8 cellular contexts compared by ENCODE assay signal in the genomic region with DNA sequence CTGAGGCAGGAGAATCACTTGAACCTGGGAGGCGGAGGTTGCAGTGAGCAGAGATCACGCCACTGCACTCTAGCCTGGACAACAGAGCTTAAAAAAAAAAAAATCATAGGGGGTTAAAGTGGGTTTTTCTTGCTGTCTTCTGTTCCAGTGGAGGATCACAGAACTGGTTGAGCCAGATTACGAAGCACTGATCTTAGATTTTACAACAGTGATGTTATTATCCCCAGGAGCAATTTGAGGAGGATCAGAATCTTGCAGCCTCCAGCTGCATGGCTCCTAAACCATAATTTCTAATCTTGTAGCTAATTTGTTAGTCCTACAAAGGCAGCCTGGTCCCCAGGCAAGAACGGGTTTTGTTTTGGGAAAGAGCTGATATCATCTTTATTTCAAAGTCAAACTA.
DNase-seq lines count a peak whose midpoint lies in the region; ATAC-seq, FAIRE-seq and TF ChIP-seq lines count a peak whose summit lies in the region.
"Not testable (repeated sequence)": the region's sequence is repeated elsewhere in the genome, so short reads cannot be mapped to it uniquely, and the experiment has no call there.

No MANE protein-coding gene starts in this region.

- H3K4me1 Mint-ChIP-seq in CD4-positive, alpha-beta memory T cell = peaks cover 21 to 48% (median 32%) of the 10 kb centered on the region in 4 donors
- H3K4me1 Mint-ChIP-seq in activated naive CD4-positive, alpha-beta T cell treated with anti-CD3 and anti-CD28 coated beads for 36 hours (ENCODE audit: low read depth) = peaks cover 38% of the 10 kb centered on the region
- peaks cover 17 to 40% (median 38%) of the 10 kb centered on the region in 4 donors for H3K4me1 Mint-ChIP-seq in naive thymus-derived CD8-positive, alpha-beta T cell

- H2AFZ ChIP-seq in OCI-LY3 (ENCODE audit: low read depth, low read length) = 0 out of 2 replicates have a peak overlapping the region, but pooled peaks have one; percentile 58
- H2AFZ ChIP-seq in GM12878 (ENCODE audit: control insufficient read depth, low read depth, low read length) = peak overlapping the region; percentile 70; the same call in 1 of the 2 replicates

- H3K36me3 Mint-ChIP-seq in CD4-positive, alpha-beta memory T cell = peaks cover 0 to 10% of the 10 kb centered on the region in 2 donors
- H3K36me3 Mint-ChIP-seq in activated naive CD4-positive, alpha-beta T cell treated with anti-CD3 and anti-CD28 coated beads for 36 hours (ENCODE audit: low read depth); naive thymus-derived CD8-positive, alpha-beta T cell: not testable (repeated sequence)

- not testable (repeated sequence) for H3K36me3 ChIP-seq in CD4-positive, alpha-beta memory T cell (ENCODE audit: insufficient read depth, low read length); OCI-LY3 (replicated peaks; ENCODE audit: low read depth, low read length); GM12878 (ENCODE audit: control insufficient read depth in 2 of 2, insufficient read depth in 2 of 2, low read length in 1 of 2)

- peak overlapping the region in 4 of 7 donors; percentile 5 to 85 (median 65) for H3K27ac Mint-ChIP-seq in CD4-positive, alpha-beta memory T cell
- H3K27ac Mint-ChIP-seq in activated naive CD4-positive, alpha-beta T cell treated with anti-CD3 and anti-CD28 coated beads for 36 hours = peak overlapping the region; percentile 43
- H3K27ac Mint-ChIP-seq in naive thymus-derived CD8-positive, alpha-beta T cell = peak overlapping the region in 8 of 10 donors; percentile 43 to 93 (median 80)

- not testable (repeated sequence) for TF ChIP-seq CTCF in 22Rv1 (IDR thresholded peaks at IDR 0.05); OCI-LY3 (IDR thresholded peaks at IDR 0.05; ENCODE audit: low read depth, low read length); VCaP (conservative IDR thresholded peaks at IDR 0.05); GM12878 (IDR thresholded peaks at IDR 0.05 in 2 of 3, conservative IDR thresholded peaks at IDR 0.05 in 1 of 3; ENCODE audit: control insufficient read depth in 2 of 3, extremely low read depth in 1 of 3, insufficient read depth in 1 of 3, low read depth in 3 of 3, low read length in 3 of 3)

- H3K4me1 ChIP-seq in CD4-positive, alpha-beta memory T cell (ENCODE audit: insufficient read depth, low read length) = peaks cover 32% of the 10 kb centered on the region
- H3K4me1 ChIP-seq in OCI-LY3 (ENCODE audit: low read length) (peaks cover 16% of the 10 kb centered on the region), GM12878 (ENCODE audit: control insufficient read depth, insufficient read depth, low read length) (peaks cover 10% of the 10 kb centered on the region; the same call in 1 of the 2 replicates)

- POLR2A ChIA-PET in CD4-positive, alpha-beta memory T cell (lab: Charles Lee; ENCODE audit: partially characterized antibody); GM12878 (lab: Charles Lee); naive thymus-derived CD8-positive, alpha-beta T cell (lab: Charles Lee): not testable (repeated sequence)

- H3K9ac ChIP-seq in OCI-LY3 (ENCODE audit: low read length); GM12878 (ENCODE audit: control insufficient read depth, insufficient read depth, low read length): not testable (repeated sequence)

- not testable (repeated sequence) for H3K27me3 Mint-ChIP-seq in CD4-positive, alpha-beta memory T cell; activated naive CD4-positive, alpha-beta T cell treated with anti-CD3 and anti-CD28 coated beads for 36 hours (ENCODE audit: low read depth); naive thymus-derived CD8-positive, alpha-beta T cell

- SMC1A ChIA-PET in GM12878 (lab: Charles Lee; ENCODE audit: uncharacterized antibody, unreplicated experiment) = interaction anchor here (0.7 to 1.6 kb wide), 5 partner anchors 13 to 317 kb away, joined by 3 to 4 read pairs (median 4); no protein-coding TSS in a partner anchor

- FAIRE-seq in GM12878 (lab: Jason Lieb, UNC) = not testable (repeated sequence)

- not testable (repeated sequence) for DNase-seq in CD4-positive, alpha-beta memory T cell; activated naive CD4-positive, alpha-beta T cell treated with anti-CD3 and anti-CD28 coated beads for 36 hours; GM12878 (ENCODE audit: low read depth, low spot score); epithelial cell of prostate (ENCODE audit: low read depth, low spot score); naive thymus-derived CD8-positive, alpha-beta T cell

- not testable (repeated sequence) for TF ChIP-seq EP300 in GM12878 (IDR thresholded peaks at IDR 0.05; ENCODE audit: borderline replicate concordance in 1 of 2, control insufficient read depth in 1 of 2, low read depth in 2 of 2, low read length in 2 of 2)

- H3K4me2 ChIP-seq in OCI-LY3 (ENCODE audit: low read length) = peak overlapping the region; percentile 50
- H3K4me2 ChIP-seq in GM12878 (ENCODE audit: control insufficient read depth, insufficient read depth) = not testable (repeated sequence)

- not testable (repeated sequence) for H4K20me1 ChIP-seq in OCI-LY3 (ENCODE audit: insufficient read depth, low read length); GM12878 (ENCODE audit: control insufficient read depth, insufficient read depth)

- not testable (repeated sequence) for H3K4me3 ChIP-seq in CD4-positive, alpha-beta memory T cell (ENCODE audit: low read length in 2 of 2); OCI-LY3 (ENCODE audit: low read length); GM12878

- in situ Hi-C loops in GM12878 (cut with MboI) = not testable (repeated sequence)

- not testable (repeated sequence) for TF ChIP-seq RAD21 in GM12878 (IDR thresholded peaks at IDR 0.05; ENCODE audit: insufficient read depth, low read depth, low read length)

- BruUV-seq in GM12878 (replicated peaks; lab: Mats Ljungman, UMichigan) = not testable (repeated sequence)

- H3K27ac ChIP-seq in 22Rv1 (peak overlapping the region; percentile 41), VCaP (peak overlapping the region; percentile 67), epithelial cell of prostate (peak overlapping the region; percentile 87)
- H3K27ac ChIP-seq in CD4-positive, alpha-beta memory T cell (ENCODE audit: low read depth, low read length); OCI-LY3 (ENCODE audit: low read length); GM12878 (ENCODE audit: control insufficient read depth, insufficient read depth): not testable (repeated sequence)

- H3K9me3 Mint-ChIP-seq in CD4-positive, alpha-beta memory T cell; activated naive CD4-positive, alpha-beta T cell treated with anti-CD3 and anti-CD28 coated beads for 36 hours; naive thymus-derived CD8-positive, alpha-beta T cell: not testable (repeated sequence)

- intact Hi-C loops in CD4-positive, alpha-beta memory T cell (cut with micrococcal nuclease); activated naive CD4-positive, alpha-beta T cell treated with anti-CD3 and anti-CD28 coated beads for 36 hours (cut with micrococcal nuclease); GM12878 (cut with micrococcal nuclease; ENCODE audit: unreplicated experiment): not testable (repeated sequence)

- not testable (repeated sequence) for H3K79me2 ChIP-seq in OCI-LY3 (ENCODE audit: low read length); GM12878 (ENCODE audit: control insufficient read depth, insufficient read depth, low read length)

- 98% methylated on average over 4 of the region's 4 CpGs for WGBS in GM12878 (ENCODE audit: insufficient coverage, insufficient replicate concordance, low lambda C conversion rate, missing lambda C conversion rate)

- not testable (repeated sequence) for H3K9me3 ChIP-seq in CD4-positive, alpha-beta memory T cell (ENCODE audit: control insufficient read depth in 1 of 2, low read length in 2 of 2); OCI-LY3 (ENCODE audit: insufficient read depth, low read length); GM12878 (replicated peaks; ENCODE audit: control insufficient read depth, insufficient read depth, low read length)

- CTCF ChIA-PET in CD4-positive, alpha-beta memory T cell (lab: Charles Lee; ENCODE audit: partially characterized antibody) = interaction anchor here (1.4 to 1.9 kb wide), 2 partner anchors 16 to 17 kb away, joined by 3 to 8 read pairs; no protein-coding TSS in a partner anchor
- CTCF ChIA-PET in activated naive CD4-positive, alpha-beta T cell treated with anti-CD3 and anti-CD28 coated beads for 36 hours (lab: Charles Lee) = not testable (repeated sequence)
- CTCF ChIA-PET in GM12878 (lab: Yijun Ruan, JAX) = interaction anchor here (0.9 to 1.1 kb wide), 2 partner anchors 17 to 212 kb away, joined by 3 read pairs; no protein-coding TSS in a partner anchor

- RAD21 ChIA-PET in GM12878 (lab: Charles Lee; ENCODE audit: unreplicated experiment) = not testable (repeated sequence)

- ATAC-seq in GM12878; naive thymus-derived CD8-positive, alpha-beta T cell: not testable (repeated sequence)

- H3K27me3 ChIP-seq in CD4-positive, alpha-beta memory T cell (ENCODE audit: insufficient read depth, low read length); OCI-LY3 (ENCODE audit: low read depth, low read length); GM12878 (replicated peaks in 1 of 2; ENCODE audit: control insufficient read depth in 2 of 2, insufficient read depth in 2 of 2, low read length in 1 of 2): not testable (repeated sequence)

- TF ChIP-seq POLR2A in GM12878 (IDR thresholded peaks at IDR 0.05; ENCODE audit: low read depth, low read length) = not testable (repeated sequence)

- H3K4me3 Mint-ChIP-seq in CD4-positive, alpha-beta memory T cell = peak overlapping the region in 5 of 8 donors; percentile 1 to 80 (median 26)
- not testable (repeated sequence) for H3K4me3 Mint-ChIP-seq in activated naive CD4-positive, alpha-beta T cell treated with anti-CD3 and anti-CD28 coated beads for 36 hours
- peak overlapping the region in 4 of 10 donors; percentile 37 to 69 (median 44) for H3K4me3 Mint-ChIP-seq in naive thymus-derived CD8-positive, alpha-beta T cell
